Comparison of ENCODE assay signal across 1 cellular context in genomic region chr7:150734293-150734692, GRCh38.
TF ChIP-seq lines count a peak whose summit lies in the region.

No MANE protein-coding gene starts in this region.

TF ChIP-seq in GM12878, 131 proteins besides CTCF, POLR2A, EP300 and RAD21 (continued from another document):
- TF ChIP-seq TCF12 (IDR thresholded peaks at IDR 0.05; ENCODE audit: low read depth, low read length) (peak; percentile 77), FOS (IDR thresholded peaks at IDR 0.05; ENCODE audit: borderline replicate concordance, extremely low read depth, insufficient read length) (no peak), KDM1A (IDR thresholded peaks at IDR 0.05; ENCODE audit: borderline replicate concordance) (no peak), SIX5 (IDR thresholded peaks at IDR 0.05; ENCODE audit: low read depth, low read length, severe bottlenecking) (no peak), ZNF217 (IDR thresholded peaks at IDR 0.05) (no peak), IKZF1 (conservative IDR thresholded peaks at IDR 0.05) (no peak), BCL3 (IDR thresholded peaks at IDR 0.05; ENCODE audit: borderline replicate concordance, insufficient read depth, low read depth, low read length, poor library complexity, severe bottlenecking) (no peak), TCF3 (IDR thresholded peaks at IDR 0.05; ENCODE audit: borderline replicate concordance, insufficient read depth, low read depth, low read length) (0 out of 2 replicates have a peak, but pooled peaks have one; percentile 44), SMARCA5 (IDR thresholded peaks at IDR 0.05) (no peak), CBFB (IDR thresholded peaks at IDR 0.05; ENCODE audit: low read depth) (no peak), EED (IDR thresholded peaks at IDR 0.05; ENCODE audit: low read depth) (peak; percentile 82), MEF2A (IDR thresholded peaks at IDR 0.05; ENCODE audit: insufficient read depth, low read depth, low read length) (no peak)
- TF ChIP-seq, protein P1, sequence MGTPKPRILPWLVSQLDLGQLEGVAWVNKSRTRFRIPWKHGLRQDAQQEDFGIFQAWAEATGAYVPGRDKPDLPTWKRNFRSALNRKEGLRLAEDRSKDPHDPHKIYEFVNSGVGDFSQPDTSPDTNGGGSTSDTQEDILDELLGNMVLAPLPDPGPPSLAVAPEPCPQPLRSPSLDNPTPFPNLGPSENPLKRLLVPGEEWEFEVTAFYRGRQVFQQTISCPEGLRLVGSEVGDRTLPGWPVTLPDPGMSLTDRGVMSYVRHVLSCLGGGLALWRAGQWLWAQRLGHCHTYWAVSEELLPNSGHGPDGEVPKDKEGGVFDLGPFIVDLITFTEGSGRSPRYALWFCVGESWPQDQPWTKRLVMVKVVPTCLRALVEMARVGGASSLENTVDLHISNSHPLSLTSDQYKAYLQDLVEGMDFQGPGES (IDR thresholded peaks at IDR 0.05), result no peak
